ENCODE assay signal across 11 cellular contexts in genomic region chr10:22379059-22379458, GRCh38. TPM values are rescaled to one million over a fixed set of nuclear protein-coding genes. Genes with fewer than 3 reads are reported as not detected.
DNase-seq lines count a peak whose midpoint lies in the region; ATAC-seq, FAIRE-seq and TF ChIP-seq lines count a peak whose summit lies in the region.
"Had no signal": no experiment of that assay in that cellular context is flagged by ENCODE, and none has a peak within 500 bp of the region (broad histone marks: within the 10 kb centered on the region; RNA-seq: fewer than 3 reads in every experiment).

No MANE protein-coding gene starts in this region.

- H3K27ac ChIP-seq in K562 (ENCODE audit: extremely low read depth, low read depth, low read length) (no peak overlapping the region), ovary (no peak overlapping the region), adrenal gland (no peak overlapping the region)
- H3K27ac ChIP-seq: BLaER1 had no signal

- TF ChIP-seq POLR2A in K562 (conservative IDR thresholded peaks at IDR 0.05) (no peak), ovary (IDR thresholded peaks at IDR 0.05) (no peak), adrenal gland (IDR thresholded peaks at IDR 0.05) (no peak)

- peak overlapping the region; percentile 51; the same call in 1 of the 2 replicates for H2AFZ ChIP-seq in K562 (ENCODE audit: low read depth, low read length)

- DNase-seq in GM12864 (ENCODE audit: low read depth) (peak; percentile 65), K562 (ENCODE audit: extremely low read depth in 1 of 4, low spot score in 3 of 4) (no peak), ovary (no peak), NOMO-1 treated with dmso at 0.1 percent for 144 hours (lab: John Stamatoyannopoulos, UW; ENCODE audit: unreplicated experiment) (no peak), adrenal gland (no peak), pons (ENCODE audit: low spot score) (no peak)

- no peak overlapping the region; the same call in 1 of the 2 replicates for H3K4me3 ChIP-seq in GM12864 (ENCODE audit: low read depth, low read length)
- H3K4me3 ChIP-seq in K562, result no peak overlapping the region
- no peak overlapping the region for H3K4me3 ChIP-seq in ovary
- H3K4me3 ChIP-seq in adrenal gland, result no peak overlapping the region
- H3K4me3 ChIP-seq: BLaER1 had no signal

- peaks cover 0 to 14% of the 10 kb centered on the region in 2 experiments; a peak in 2 of 5 replicates for H3K4me1 ChIP-seq in K562 (replicated peaks in 1 of 2; ENCODE audit: control insufficient read depth in 2 of 2, insufficient read depth in 2 of 2, low read length in 2 of 2)
- H3K4me1 ChIP-seq in ovary (ENCODE audit: insufficient read depth), result no peaks in the 10 kb centered on the region
- no peaks in the 10 kb centered on the region for H3K4me1 ChIP-seq in adrenal gland (replicated peaks in 1 of 2)
- H3K4me1 ChIP-seq: BLaER1 had no signal

- no peaks in the 10 kb centered on the region for H3K9me1 ChIP-seq in K562 (ENCODE audit: control insufficient read depth, insufficient read depth, low read length)

- POLR2A ChIA-PET in K562 (lab: Yijun Ruan, JAX), result interaction anchor here (0.5 to 2.2 kb wide), 3 partner anchors 9 to 38 kb away, joined by 4 to 6 read pairs (median 4); no protein-coding TSS in a partner anchor

- intact Hi-C loops in K562 (cut with micrococcal nuclease) (no loop called here), ovary (cut with DNase I) (no loop called here), adrenal gland (cut with DNase I) (no loop called here)

- H3K79me2 ChIP-seq in K562 (ENCODE audit: control insufficient read depth, insufficient read depth, low read length), result no peaks in the 10 kb centered on the region

- ATAC-seq in GM21423 (IDR thresholded peaks at IDR 0.05; ENCODE audit: unreplicated experiment), result peak; percentile 49
- peak; percentile 53 for ATAC-seq in HG03521 (IDR thresholded peaks at IDR 0.05; ENCODE audit: unreplicated experiment)
- ATAC-seq in K562, result no peak
- ATAC-seq: naive thymus-derived CD4-positive, alpha-beta T cell had no signal

- in situ Hi-C loops in K562 (cut with MboI), result no loop called here

- no peaks in the 10 kb centered on the region for H4K20me1 ChIP-seq in K562 (replicated peaks; ENCODE audit: control insufficient read depth, insufficient read depth, low read length)
- H4K20me1 ChIP-seq: BLaER1 had no signal

- CTCF ChIA-PET in K562 (lab: Yijun Ruan, JAX; ENCODE audit: low intra/inter-chr PET ratio), result no interaction called here

- H3K9me3 ChIP-seq in K562 (replicated peaks; ENCODE audit: control insufficient read depth, insufficient read depth, low read depth, low read length), result no peaks in the 10 kb centered on the region
- no peaks in the 10 kb centered on the region for H3K9me3 ChIP-seq in ovary
- H3K9me3 ChIP-seq in adrenal gland (replicated peaks in 1 of 3), result no peaks in the 10 kb centered on the region
- H3K9me3 ChIP-seq: BLaER1 had no signal

- TF ChIP-seq CTCF in GM12864 (IDR thresholded peaks at IDR 0.05; ENCODE audit: low read depth, low read length, missing control alignments) (no peak), K562 (IDR thresholded peaks at IDR 0.05 in 2 of 3, conservative IDR thresholded peaks at IDR 0.05 in 1 of 3; ENCODE audit: insufficient read depth in 2 of 3, low read depth in 1 of 3, low read length in 3 of 3) (no peak), ovary (IDR thresholded peaks at IDR 0.05) (no peak), adrenal gland (IDR thresholded peaks at IDR 0.05) (no peak)

- H3K27me3 ChIP-seq in K562 (ENCODE audit: control insufficient read depth in 2 of 2, insufficient read depth in 2 of 2, low read length in 2 of 2), result no peaks in the 10 kb centered on the region
- H3K27me3 ChIP-seq in ovary, result no peaks in the 10 kb centered on the region
- peaks cover 3% of the 10 kb centered on the region for H3K27me3 ChIP-seq in adrenal gland
- H3K27me3 ChIP-seq: BLaER1 had no signal

- no TSS peak for BruUV-seq in K562 (replicated peaks; lab: Mats Ljungman, UMichigan)

- no peak for FAIRE-seq in K562 (lab: Jason Lieb, UNC)
- FAIRE-seq: endothelial cell of umbilical vein had no signal

- H3K4me2 ChIP-seq in K562 (ENCODE audit: insufficient read depth, low read length), result no peak overlapping the region
- H3K4me2 ChIP-seq: BLaER1 had no signal

- H3K36me3 ChIP-seq in K562 (ENCODE audit: control insufficient read depth, insufficient read depth, low read length) (no peaks in the 10 kb centered on the region), ovary (no peaks in the 10 kb centered on the region), adrenal gland (replicated peaks in 1 of 2) (no peaks in the 10 kb centered on the region)
- H3K36me3 ChIP-seq: BLaER1 had no signal

- TF ChIP-seq EP300 in K562 (IDR thresholded peaks at IDR 0.05; ENCODE audit: low read length) (no peak), ovary (IDR thresholded peaks at IDR 0.05) (no peak)

- 47% methylated on average over 3 of the region's 3 CpGs for WGBS in K562 (ENCODE audit: insufficient coverage, low coverage, missing lambda C conversion rate)
- WGBS in ovary, 3 donors, result 76 to 81% (median 81%) methylated on average over 3 of the region's 3 CpGs
- WGBS in adrenal gland, 4 donors, result 74 to 80% (median 76%) methylated on average over 3 of the region's 3 CpGs

- H3K9ac ChIP-seq in K562 (ENCODE audit: insufficient read depth in 1 of 2, low read depth in 2 of 2, low read length in 2 of 2), result no peak overlapping the region
- H3K9ac ChIP-seq: BLaER1 had no signal

- TF ChIP-seq RAD21 in K562 (CRISPR knock-in tag; conservative IDR thresholded peaks at IDR 0.05 in 1 of 2, IDR thresholded peaks at IDR 0.05 in 1 of 2), result no peak

TF ChIP-seq in K562, 482 proteins besides CTCF, POLR2A, EP300 and RAD21 (continues in another document):
- TF ChIP-seq ZNF76 (CRISPR knock-in tag; IDR thresholded peaks at IDR 0.05; ENCODE audit: borderline replicate concordance) (no peak), ZNF134 (CRISPR knock-in tag; conservative IDR thresholded peaks at IDR 0.05) (no peak), ZNF121 (CRISPR knock-in tag; conservative IDR thresholded peaks at IDR 0.05) (no peak)

RNA-seq across cellular contexts. Expression of gene SPAG6, which starts 33.8 kb away (rescaled TPM):
- total RNA-seq in K562 (2011; cell fraction: chromatin; rRNA removed; ENCODE audit: low replicate concordance), result 7.9 and 17.0 TPM in 2 replicates
- total RNA-seq in K562 (2011; cell fraction: nucleolus; rRNA removed), result 2.3 and 5.8 TPM in 2 replicates
- 11.3 and 23.9 TPM in 2 replicates for total RNA-seq in K562 (2011; cell fraction: nucleoplasm; rRNA removed)
- total RNA-seq in K562 (2014; rRNA removed), result 3.5 and 4.2 TPM in 2 replicates
- 11.8 and 12.7 TPM in 2 replicates for total RNA-seq in K562 (2014; rRNA removed; fragmentation: Illumina TruSeq; extraction: Trizol)
- total RNA-seq in K562 (2015; rRNA removed; fragmentation: Illumina TruSeq; extraction: Trizol), result 8.1 and 12.0 TPM in 2 replicates
- 6.6 and 7.5 TPM in 2 replicates for total RNA-seq in K562 (2021)
- polyA plus RNA-seq in K562 (2011; rRNA removed), result 0.30 and 4.7 TPM in 2 replicates
- polyA plus RNA-seq in K562 (2011; cell fraction: cytosol; rRNA removed), result 0.09 and 0.92 TPM in 2 replicates
- 0.55 and 2.5 TPM in 2 replicates for polyA plus RNA-seq in K562 (2011; cell fraction: nucleus; rRNA removed)
- 8.6 and 28.1 TPM in 2 replicates for polyA plus RNA-seq in K562 (2012)
- 12.9 and 15.7 TPM in 2 replicates for polyA plus RNA-seq in K562 (2014; fragmentation: Illumina TruSeq; extraction: Trizol)
- polyA plus RNA-seq in K562 (2014; fragmentation: Nextera tagmentation; extraction: Ambion mirVana), result 10 to 100 TPM; 17.5 to 23.1 TPM
- polyA plus RNA-seq in K562 (2014; rRNA removed), result 10.5 and 11.2 TPM in 2 replicates
- polyA minus RNA-seq in K562 (2011; rRNA and poly(A)+ RNA removed), result 0.12 and 2.5 TPM in 2 replicates
- 1.0 TPM in 1 of 2 replicates, not detected in the other for polyA minus RNA-seq in K562 (2011; cell fraction: cytosol; rRNA and poly(A)+ RNA removed)
- 0.33 and 3.5 TPM in 2 replicates for polyA minus RNA-seq in K562 (2011; cell fraction: nucleus; rRNA and poly(A)+ RNA removed)
- 10 to 100 TPM in 1 of 7 donors, 1 to 10 TPM in 1, under 1 TPM in 3, not detected in 2; 0.50 to 22.1 (median 0.95) TPM for total RNA-seq in ovary
- polyA plus RNA-seq in ovary, result under 1 TPM; 0.04 to 0.23 TPM
- total RNA-seq in adrenal gland, result under 1 TPM in 1 of 8 donors, not detected in 7; 0.46 TPM
- under 1 TPM in 1 of 3 donors, not detected in 2; 0.07 TPM for polyA plus RNA-seq in adrenal gland
- total RNA-seq: endothelial cell of umbilical vein had no signal
- polyA plus RNA-seq: endothelial cell of umbilical vein; naive thymus-derived CD4-positive, alpha-beta T cell had no signal

RNA-seq across cellular contexts. Expression of gene BMI1, which starts 58.2 kb away (rescaled TPM):
- 33.8 and 136 TPM in 2 replicates for total RNA-seq in K562 (2011; cell fraction: chromatin; rRNA removed; ENCODE audit: low replicate concordance)
- total RNA-seq in K562 (2011; cell fraction: nucleolus; rRNA removed), result 16.8 and 23.9 TPM in 2 replicates
- 36.0 and 42.4 TPM in 2 replicates for total RNA-seq in K562 (2011; cell fraction: nucleoplasm; rRNA removed)
- total RNA-seq in K562 (2014; rRNA removed) (55.4 and 56.3 TPM in 2 replicates), K562 (2014; rRNA removed; fragmentation: Illumina TruSeq; extraction: Trizol) (91.5 and 95.1 TPM in 2 replicates), K562 (2015; rRNA removed; fragmentation: Illumina TruSeq; extraction: Trizol) (96.4 and 103 TPM in 2 replicates), K562 (2021) (73.8 and 82.1 TPM in 2 replicates), ovary (10 to 100 TPM; 18.7 to 53.8 (median 39.6) TPM), adrenal gland (10 to 100 TPM; 50.5 to 78.5 (median 68.6) TPM)
- polyA plus RNA-seq in K562 (2011; rRNA removed) (66.4 and 70.8 TPM in 2 replicates), K562 (2014; fragmentation: Illumina TruSeq; extraction: Trizol) (64.2 and 84.2 TPM in 2 replicates), K562 (2014; fragmentation: Nextera tagmentation; extraction: Ambion mirVana) (10 to 100 TPM; 21.4 to 30.0 TPM), K562 (2014; rRNA removed) (62.7 TPM in 2 replicates), ovary (10 to 100 TPM; 25.3 to 63.3 TPM), adrenal gland (10 to 100 TPM; 16.7 to 88.5 (median 24.1) TPM)
- polyA plus RNA-seq in K562 (2011; cell fraction: cytosol; rRNA removed), result 33.3 and 41.2 TPM in 2 replicates
- polyA plus RNA-seq in K562 (2011; cell fraction: nucleus; rRNA removed), result 77.4 and 118 TPM in 2 replicates
- 63.7 and 89.6 TPM in 2 replicates for polyA plus RNA-seq in K562 (2012)
- 117 and 139 TPM in 2 replicates for polyA minus RNA-seq in K562 (2011; rRNA and poly(A)+ RNA removed)
- polyA minus RNA-seq in K562 (2011; cell fraction: cytosol; rRNA and poly(A)+ RNA removed), result 33.7 and 33.9 TPM in 2 replicates
- polyA minus RNA-seq in K562 (2011; cell fraction: nucleus; rRNA and poly(A)+ RNA removed), result 23.8 and 55.0 TPM in 2 replicates
